25 cellular contexts compared by ENCODE assay signal in genomic region chrX:2785538-2785937, GRCh38. TPM values are rescaled to one million over a fixed set of nuclear protein-coding genes. Genes with fewer than 3 reads are reported as not detected.
"Had no signal": no experiment of that assay in that cellular context is flagged by ENCODE, and none has a peak within 500 bp of the region (broad histone marks: within the 10 kb centered on the region; RNA-seq: fewer than 3 reads in every experiment).

No MANE protein-coding gene starts in this region.

- H3K4me3 ChIP-seq: left lung, lower lobe of right lung, mucosa of descending colon, pancreas, prostate gland, skin epidermis, suprapubic skin, tibial nerve, upper lobe of left lung, vagina had no signal

- H3K27me3 ChIP-seq: left lung, pancreas, suprapubic skin, tibial nerve, upper lobe of left lung, vagina had no signal

- H3K27ac ChIP-seq: left lung, lower lobe of right lung, pancreas, prostate gland, skin epidermis, suprapubic skin, tibial nerve, upper lobe of left lung, vagina had no signal

- H3K9me3 ChIP-seq: left lung, lower lobe of right lung, mucosa of descending colon, pancreas, prostate gland, suprapubic skin, tibial nerve, upper lobe of left lung, vagina had no signal

- H3K4me1 ChIP-seq: left lung, lower lobe of right lung, prostate gland, suprapubic skin, tibial nerve, upper lobe of left lung, vagina had no signal

- FAIRE-seq: kidney, pancreas had no signal

- H3K36me3 ChIP-seq: left lung, lower lobe of right lung, pancreas, prostate gland, suprapubic skin, tibial nerve, upper lobe of left lung, vagina had no signal

- DNase-seq: hippocampal formation; kidney; left colon; left lung; lower lobe of right lung; midbrain; mucosa of descending colon; naive thymus-derived CD4-positive, alpha-beta T cell; nucleus accumbens; pancreas; posterior cingulate gyrus; retina; right cardiac atrium; stimulated activated CD4-positive, alpha-beta T cell treated with anti-CD3 and anti-CD28 coated beads, Interleukin-12 subunit alpha, Interleukin-12 subunit beta, amount 100 ng/mL, for 4 hours; stimulated activated CD4-positive, alpha-beta T cell treated with anti-CD3 and anti-CD28 coated beads, Interleukin-15, amount 100 ng/mL, for 24 hours; stimulated activated CD4-positive, alpha-beta T cell treated with anti-CD3 and anti-CD28 coated beads, Interleukin-2, amount 100 ng/mL, for 24 hours; stimulated activated CD4-positive, alpha-beta T cell treated with anti-CD3 and anti-CD28 coated beads, Interleukin-4, amount 100 ng/mL, for 24 hours; stimulated activated naive CD4-positive, alpha-beta T cell; upper lobe of left lung had no signal

RNA-seq across cellular contexts. Expression of gene XG, which starts 33.7 kb away (rescaled TPM):
- total RNA-seq: natural killer cell treated with Interleukin-12 subunit alpha and Interleukin-12 subunit beta and Interleukin-15 and Interleukin-18, amount 100 ng/mL, for 72 hours had no signal
- polyA plus RNA-seq: naive thymus-derived CD4-positive, alpha-beta T cell had no signal

RNA-seq across cellular contexts. Expression of gene GYG2, which starts 43.2 kb away (rescaled TPM):
- total RNA-seq: naive thymus-derived CD4-positive, alpha-beta T cell; natural killer cell treated with Interleukin-12 subunit alpha and Interleukin-12 subunit beta and Interleukin-15 and Interleukin-18, amount 100 ng/mL, for 72 hours had no signal
- polyA plus RNA-seq: naive thymus-derived CD4-positive, alpha-beta T cell had no signal
